Comparison of ENCODE assay signal across 20 cellular contexts in the genomic region with DNA sequence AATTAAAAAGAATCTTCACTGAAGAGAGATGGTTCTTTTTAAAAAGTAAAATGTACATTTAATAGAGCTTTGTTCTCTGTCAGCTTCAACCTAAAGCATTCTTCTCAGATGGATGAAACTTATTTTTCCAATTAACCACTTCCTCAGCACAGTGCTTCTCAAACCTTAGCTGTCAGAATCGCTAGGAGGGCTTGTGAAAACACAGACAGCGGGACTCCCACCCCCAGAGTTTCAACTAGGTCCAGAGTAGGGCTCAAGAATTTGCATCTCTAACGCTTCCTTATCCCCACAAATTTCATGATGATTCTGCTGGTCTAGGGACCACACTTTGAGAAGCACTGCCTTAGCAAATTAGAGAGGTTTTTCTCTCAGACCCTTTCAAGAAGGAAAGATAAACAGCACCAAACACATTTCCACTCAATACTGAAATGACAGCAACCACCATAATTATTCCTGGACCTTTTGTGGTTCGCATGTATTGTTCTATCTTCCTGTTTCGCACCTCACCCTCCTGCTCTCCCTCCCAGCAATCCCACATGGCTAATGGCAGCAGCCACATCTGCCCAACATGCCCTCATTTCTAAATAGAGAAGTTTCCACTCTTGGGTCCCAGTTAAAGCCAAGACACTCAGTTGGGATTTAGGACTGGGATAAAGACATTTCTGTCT.
DNase-seq lines count a peak whose midpoint lies in the region; ATAC-seq and TF ChIP-seq lines count a peak whose summit lies in the region.
"Had no signal": no experiment of that assay in that cellular context is flagged by ENCODE, and none has a peak within 500 bp of the region (broad histone marks: within the 10 kb centered on the region; RNA-seq: fewer than 3 reads in every experiment).

No MANE protein-coding gene starts in this region.

- no peak for TF ChIP-seq CTCF in mesothelial cell of epicardium (IDR thresholded peaks at IDR 0.05; ENCODE audit: unreplicated experiment)

- ATAC-seq in GM21528 (IDR thresholded peaks at IDR 0.05; ENCODE audit: low FRiP score, unreplicated experiment) (peak; percentile 48), HG03342 (IDR thresholded peaks at IDR 0.05; ENCODE audit: unreplicated experiment) (peak; percentile 44)
- ATAC-seq: effector memory CD8-positive, alpha-beta T cell; heart right ventricle; Right ventricle myocardium inferior; upper lobe of right lung had no signal

- peaks cover 67% of the 10 kb centered on the region for H3K4me1 Mint-ChIP-seq in mesothelial cell of epicardium

- no peaks in the 10 kb centered on the region for H3K27me3 Mint-ChIP-seq in mesothelial cell of epicardium (ENCODE audit: low read depth)
- H3K27me3 Mint-ChIP-seq: activated CD4-positive, alpha-beta memory T cell treated with anti-CD3 and anti-CD28 coated beads for 36 hours; effector memory CD8-positive, alpha-beta T cell had no signal

- no peak overlapping the region for H3K4me3 Mint-ChIP-seq in mesothelial cell of epicardium
- H3K4me3 Mint-ChIP-seq: activated CD4-positive, alpha-beta memory T cell treated with anti-CD3 and anti-CD28 coated beads for 36 hours; effector memory CD8-positive, alpha-beta T cell had no signal

- peaks cover 18% of the 10 kb centered on the region for H3K36me3 Mint-ChIP-seq in mesothelial cell of epicardium

- peak; percentile 18 for DNase-seq in NCI-H146 treated with DMSO at 0.1 percent for 48 hours (lab: John Stamatoyannopoulos, UW; ENCODE audit: unreplicated experiment)
- no peak for DNase-seq in NCI-H146 (lab: John Stamatoyannopoulos, UW)
- DNase-seq in mesothelial cell of epicardium (ENCODE audit: low spot score in 2 of 2, unreplicated experiment in 2 of 2), result no peak
- DNase-seq in NCI-H1105 treated with DMSO at 0.1 percent for 48 hours (lab: John Stamatoyannopoulos, UW), result no peak
- DNase-seq in globus pallidus (ENCODE audit: low spot score), result no peak
- DNase-seq in activated CD8-positive, alpha-beta memory T cell treated with anti-CD3 and anti-CD28 coated beads for 24 hours, result no peak
- DNase-seq: activated CD4-positive, alpha-beta memory T cell treated with anti-CD3 and anti-CD28 coated beads for 36 hours; adrenal gland; caudate nucleus; effector memory CD8-positive, alpha-beta T cell; H7; heart right ventricle; IMR-90; NCI-H2029 treated with DMSO at 0.1 percent for 48 hours; stimulated activated naive CD4-positive, alpha-beta T cell; T-helper 1 cell; upper lobe of right lung had no signal

- H3K27ac Mint-ChIP-seq in mesothelial cell of epicardium, result peak overlapping the region; percentile 68
- H3K27ac Mint-ChIP-seq: activated CD4-positive, alpha-beta memory T cell treated with anti-CD3 and anti-CD28 coated beads for 36 hours had no signal

- H3K9me3 Mint-ChIP-seq in mesothelial cell of epicardium, result no peaks in the 10 kb centered on the region
- H3K9me3 Mint-ChIP-seq: activated CD4-positive, alpha-beta memory T cell treated with anti-CD3 and anti-CD28 coated beads for 36 hours; effector memory CD8-positive, alpha-beta T cell had no signal
